ENCODE assay signal across 8 cellular contexts in the genomic region with DNA sequence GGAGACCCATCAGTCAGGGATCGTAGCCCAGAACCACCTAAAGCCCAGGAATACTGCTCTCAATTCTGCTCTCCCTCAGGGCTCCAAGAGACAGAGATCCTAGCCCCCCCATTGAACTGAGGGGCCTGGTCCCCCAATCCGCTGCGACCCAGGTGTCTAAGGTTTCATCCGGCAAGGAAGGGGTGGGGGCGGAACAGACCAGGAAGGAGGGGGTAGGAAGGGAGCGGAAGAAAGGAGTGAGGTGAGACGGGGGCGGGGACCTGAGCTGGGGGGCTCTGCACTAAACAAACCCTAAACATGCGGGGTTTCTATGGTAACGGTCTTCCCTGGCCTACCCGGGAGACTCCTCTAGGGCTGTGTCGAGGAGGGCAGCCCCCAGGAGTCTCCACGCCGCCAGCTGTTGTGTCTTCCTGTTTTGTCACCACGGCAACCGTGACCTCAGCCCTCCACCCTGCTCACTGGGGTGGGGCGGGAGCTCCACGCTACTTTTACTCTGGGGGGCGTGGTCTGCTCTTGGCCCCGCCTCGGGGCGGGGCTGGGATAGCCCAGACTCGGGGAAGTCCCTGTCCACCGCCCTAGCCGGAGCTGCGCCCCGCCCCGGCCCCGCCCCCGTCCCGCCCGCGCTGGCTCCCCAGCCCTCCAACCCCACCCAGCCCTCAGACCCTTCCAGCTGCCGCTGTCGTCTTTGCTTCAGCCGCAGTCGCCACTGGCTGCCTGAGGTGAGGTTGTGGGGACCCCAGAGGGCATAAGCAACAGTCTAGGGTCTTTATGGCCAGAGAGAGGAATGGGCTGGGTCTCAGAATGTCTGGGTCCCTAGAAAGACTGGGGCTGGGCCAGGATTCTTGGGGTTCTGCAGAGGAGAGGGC. TPM values are rescaled to one million over a fixed set of nuclear protein-coding genes. Genes with fewer than 3 reads are reported as not detected.
DNase-seq lines count a peak whose midpoint lies in the region; ATAC-seq and TF ChIP-seq lines count a peak whose summit lies in the region.

A gene with protein sequence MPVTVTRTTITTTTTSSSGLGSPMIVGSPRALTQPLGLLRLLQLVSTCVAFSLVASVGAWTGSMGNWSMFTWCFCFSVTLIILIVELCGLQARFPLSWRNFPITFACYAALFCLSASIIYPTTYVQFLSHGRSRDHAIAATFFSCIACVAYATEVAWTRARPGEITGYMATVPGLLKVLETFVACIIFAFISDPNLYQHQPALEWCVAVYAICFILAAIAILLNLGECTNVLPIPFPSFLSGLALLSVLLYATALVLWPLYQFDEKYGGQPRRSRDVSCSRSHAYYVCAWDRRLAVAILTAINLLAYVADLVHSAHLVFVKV (plus strand): TSS at position 659 of the 866 bp plus-strand sequence. CDS start 5,647 bp downstream, outside the sequence.

- peak within 1 kb of the TSS; percentile 88 for H3K4me3 ChIP-seq in neural cell (ENCODE audit: low read length)

- peak within 1 kb of the TSS; percentile 87 for H3K9ac ChIP-seq in neural cell (ENCODE audit: low read length)

- H3K36me3 Mint-ChIP-seq in stimulated activated naive CD8-positive, alpha-beta T cell treated with anti-CD3 and anti-CD28 coated beads, Interleukin-15, Interleukin-2, amounts not matched to agents 100 ng/mL and 50 ng/mL, for 24 hours (ENCODE audit: low read depth): peaks cover 9% of the 10 kb centered on the region

- no peaks in the 10 kb centered on the region for H3K4me1 ChIP-seq in foreskin keratinocyte

- TF ChIP-seq CTCF in foreskin keratinocyte (conservative IDR thresholded peaks at IDR 0.05) (no peak), neural cell (IDR thresholded peaks at IDR 0.05; ENCODE audit: poor library complexity, severe bottlenecking) (no peak)

- H3K4me2 ChIP-seq in neural cell (ENCODE audit: low read length): peak within 1 kb of the TSS; percentile 97

- peaks cover 14% of the 10 kb centered on the region for H4K20me1 ChIP-seq in neural cell (ENCODE audit: insufficient read depth)

- H3K27me3 ChIP-seq in foreskin keratinocyte (no peaks in the 10 kb centered on the region), neural cell (ENCODE audit: insufficient read depth, low read depth, low read length) (no peaks in the 10 kb centered on the region)

- H3K4me1 Mint-ChIP-seq in stimulated activated naive CD8-positive, alpha-beta T cell treated with anti-CD3 and anti-CD28 coated beads, Interleukin-15, Interleukin-2, amounts not matched to agents 100 ng/mL and 50 ng/mL, for 24 hours (ENCODE audit: low read depth): peaks cover 47% of the 10 kb centered on the region

- H3K4me3 Mint-ChIP-seq in stimulated activated naive CD8-positive, alpha-beta T cell treated with anti-CD3 and anti-CD28 coated beads, Interleukin-15, Interleukin-2, amounts not matched to agents 100 ng/mL and 50 ng/mL, for 24 hours: peak within 1 kb of the TSS; percentile 95

- H2AFZ ChIP-seq in neural cell (ENCODE audit: low read depth, low read length): peak within 1 kb of the TSS; percentile 90

- DNase-seq in CMK (ENCODE audit: low read depth) (peak; percentile 97), HPDE6-E6E7 (ENCODE audit: extremely low spot score) (peak; percentile 96), SK-N-DZ (ENCODE audit: low spot score) (peak; percentile 95), foreskin keratinocyte (peak; percentile 91 to 96)
- peak; percentile 99 for DNase-seq in activated naive CD4-positive, alpha-beta T cell treated with Interleukin-2 at 50 U/mL for 16 hours

- peak; percentile 65 for ATAC-seq in GM19467 (IDR thresholded peaks at IDR 0.05; ENCODE audit: unreplicated experiment)
- ATAC-seq in foreskin keratinocyte: peak; percentile 88

- no peak for TF ChIP-seq RAD21 in neural cell (conservative IDR thresholded peaks at IDR 0.05)

- H3K79me2 ChIP-seq in neural cell (replicated peaks; ENCODE audit: insufficient read depth, low read length): peaks cover 11% of the 10 kb centered on the region

- no peaks in the 10 kb centered on the region for H3K27me3 Mint-ChIP-seq in stimulated activated naive CD8-positive, alpha-beta T cell treated with anti-CD3 and anti-CD28 coated beads, Interleukin-15, Interleukin-2, amounts not matched to agents 100 ng/mL and 50 ng/mL, for 24 hours

- peak within 1 kb of the TSS; percentile 93 for H3K27ac Mint-ChIP-seq in stimulated activated naive CD8-positive, alpha-beta T cell treated with anti-CD3 and anti-CD28 coated beads, Interleukin-15, Interleukin-2, amounts not matched to agents 100 ng/mL and 50 ng/mL, for 24 hours

- H3K9me3 Mint-ChIP-seq in stimulated activated naive CD8-positive, alpha-beta T cell treated with anti-CD3 and anti-CD28 coated beads, Interleukin-15, Interleukin-2, amounts not matched to agents 100 ng/mL and 50 ng/mL, for 24 hours: no peaks in the 10 kb centered on the region

- no peaks in the 10 kb centered on the region for H3K9me3 ChIP-seq in neural cell (ENCODE audit: low read length)

- H3K27ac ChIP-seq in foreskin keratinocyte (peak within 1 kb of the TSS; percentile 88), neural cell (ENCODE audit: low read length) (peak within 1 kb of the TSS; percentile 85)

- TF ChIP-seq EP300 in neural cell (conservative IDR thresholded peaks at IDR 0.05; ENCODE audit: poor library complexity, severe bottlenecking): peak; percentile 96

- H3K36me3 ChIP-seq in neural cell (ENCODE audit: insufficient read depth, low read length): no peaks in the 10 kb centered on the region

- no peaks in the 10 kb centered on the region for H3K9me2 ChIP-seq in neural cell (ENCODE audit: insufficient read depth, low read length)

- H3F3A ChIP-seq in neural cell (ENCODE audit: insufficient read depth, low read length, poor library complexity, severe bottlenecking): no peaks in the 10 kb centered on the region

TF ChIP-seq in neural cell, 6 proteins besides CTCF, POLR2A, EP300 and RAD21:
- TF ChIP-seq, protein P1, sequence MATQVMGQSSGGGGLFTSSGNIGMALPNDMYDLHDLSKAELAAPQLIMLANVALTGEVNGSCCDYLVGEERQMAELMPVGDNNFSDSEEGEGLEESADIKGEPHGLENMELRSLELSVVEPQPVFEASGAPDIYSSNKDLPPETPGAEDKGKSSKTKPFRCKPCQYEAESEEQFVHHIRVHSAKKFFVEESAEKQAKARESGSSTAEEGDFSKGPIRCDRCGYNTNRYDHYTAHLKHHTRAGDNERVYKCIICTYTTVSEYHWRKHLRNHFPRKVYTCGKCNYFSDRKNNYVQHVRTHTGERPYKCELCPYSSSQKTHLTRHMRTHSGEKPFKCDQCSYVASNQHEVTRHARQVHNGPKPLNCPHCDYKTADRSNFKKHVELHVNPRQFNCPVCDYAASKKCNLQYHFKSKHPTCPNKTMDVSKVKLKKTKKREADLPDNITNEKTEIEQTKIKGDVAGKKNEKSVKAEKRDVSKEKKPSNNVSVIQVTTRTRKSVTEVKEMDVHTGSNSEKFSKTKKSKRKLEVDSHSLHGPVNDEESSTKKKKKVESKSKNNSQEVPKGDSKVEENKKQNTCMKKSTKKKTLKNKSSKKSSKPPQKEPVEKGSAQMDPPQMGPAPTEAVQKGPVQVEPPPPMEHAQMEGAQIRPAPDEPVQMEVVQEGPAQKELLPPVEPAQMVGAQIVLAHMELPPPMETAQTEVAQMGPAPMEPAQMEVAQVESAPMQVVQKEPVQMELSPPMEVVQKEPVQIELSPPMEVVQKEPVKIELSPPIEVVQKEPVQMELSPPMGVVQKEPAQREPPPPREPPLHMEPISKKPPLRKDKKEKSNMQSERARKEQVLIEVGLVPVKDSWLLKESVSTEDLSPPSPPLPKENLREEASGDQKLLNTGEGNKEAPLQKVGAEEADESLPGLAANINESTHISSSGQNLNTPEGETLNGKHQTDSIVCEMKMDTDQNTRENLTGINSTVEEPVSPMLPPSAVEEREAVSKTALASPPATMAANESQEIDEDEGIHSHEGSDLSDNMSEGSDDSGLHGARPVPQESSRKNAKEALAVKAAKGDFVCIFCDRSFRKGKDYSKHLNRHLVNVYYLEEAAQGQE (IDR thresholded peaks at IDR 0.05; ENCODE audit: borderline replicate concordance): peak; percentile 56
- TF ChIP-seq TAF1 (IDR thresholded peaks at IDR 0.05; ENCODE audit: low read depth) (no peak), SMC3 (conservative IDR thresholded peaks at IDR 0.05; ENCODE audit: poor library complexity) (no peak), EZH2 (IDR thresholded peaks at IDR 0.05; ENCODE audit: borderline replicate concordance, insufficient read depth, low read length, poor library complexity, severe bottlenecking) (no peak), POLR2AphosphoS5 (IDR thresholded peaks at IDR 0.05) (no peak), MXI1 (conservative IDR thresholded peaks at IDR 0.05; ENCODE audit: poor library complexity, severe bottlenecking) (peak; percentile 77)

RNA-seq across cellular contexts. Expression of the gene that starts here (rescaled TPM):
- 9.7 and 11.8 TPM in 2 replicates for polyA plus RNA-seq in SK-N-DZ (2014; cell fraction: cytosol; rRNA removed)
- polyA plus RNA-seq in SK-N-DZ (2014; cell fraction: nucleus; rRNA removed): 2.2 and 3.7 TPM in 2 replicates
- 22.8 and 31.4 TPM in 2 replicates for total RNA-seq in foreskin keratinocyte
- polyA plus RNA-seq in foreskin keratinocyte: 23.2 and 25.3 TPM in 2 replicates
- 2.5 and 4.5 TPM in 2 replicates for polyA plus RNA-seq in neural cell
- polyA minus RNA-seq in neural cell: 5.1 and 6.5 TPM in 2 replicates

Comparison
In these comparisons a context has a peak if more than half of its experiments do, and no peak if none do; other contexts are left out.
1. Peak in every context shown above with its lines: DNase-seq, ATAC-seq, H3K4me3 ChIP-seq and H3K27ac ChIP-seq.